Comparison of ENCODE assay signal across 5 cellular contexts in genomic region chr4:42467781-42468180, GRCh38.
A peak's percentile ranks its signal among the peaks of the same experiment; 100 is the strongest.
DNase-seq lines count a peak whose midpoint lies in the region; ATAC-seq and TF ChIP-seq lines count a peak whose summit lies in the region.
"Not testable (repeated sequence)": the region's sequence is repeated elsewhere in the genome, so short reads cannot be mapped to it uniquely, and the experiment has no call there.

No MANE protein-coding gene starts in this region.

- WGBS in H9 (ENCODE audit: extremely low coverage, insufficient read length, low lambda C conversion rate), result no CpG with 5 or more reads among the region's 3 CpGs

- not testable (repeated sequence) for H3K4me3 ChIP-seq in CD8-positive, alpha-beta T cell (ENCODE audit: low read depth, low read length); HUES48 (ENCODE audit: low read depth, low read length); neural progenitor cell

- not testable (repeated sequence) for H4K20me1 ChIP-seq in H9 (ENCODE audit: control insufficient read depth, insufficient read depth, insufficient read length); neural progenitor cell (ENCODE audit: low read depth)

- H2BK12ac ChIP-seq in H9 (ENCODE audit: insufficient read length, low read depth, low read length), result not testable (repeated sequence)

- H2BK120ac ChIP-seq in H9 (ENCODE audit: low read depth, low read length, poor library complexity, severe bottlenecking), result not testable (repeated sequence)

- not testable (repeated sequence) for H3K4me3 Mint-ChIP-seq in CD8-positive, alpha-beta T cell; H9; WTC11; neural progenitor cell

- POLR2A ChIA-PET in CD8-positive, alpha-beta T cell (lab: Charles Lee); WTC11 (lab: Charles Lee): not testable (repeated sequence)

- H3K27me3 Mint-ChIP-seq in CD8-positive, alpha-beta T cell (ENCODE audit: low read depth); H9 (ENCODE audit: low read depth); WTC11 (ENCODE audit: low read depth); neural progenitor cell (ENCODE audit: insufficient read depth, low read depth): not testable (repeated sequence)

- not testable (repeated sequence) for H3K23me2 ChIP-seq in H9 (ENCODE audit: insufficient read length, low read depth, low read length, poor library complexity, severe bottlenecking)

- H3K18ac ChIP-seq in H9 (ENCODE audit: insufficient read length, low read depth, low read length), result not testable (repeated sequence)

- not testable (repeated sequence) for H2BK15ac ChIP-seq in H9 (ENCODE audit: low read depth, low read length)

- TF ChIP-seq CTCF in CD8-positive, alpha-beta T cell (IDR thresholded peaks at IDR 0.05); H9 (conservative IDR thresholded peaks at IDR 0.05); WTC11 (IDR thresholded peaks at IDR 0.05); neural progenitor cell (IDR thresholded peaks at IDR 0.05): not testable (repeated sequence)

- H4K91ac ChIP-seq in H9 (ENCODE audit: insufficient read length, low read depth, low read length), result not testable (repeated sequence)

- H3K79me2 ChIP-seq in H9 (ENCODE audit: insufficient read depth, low read length); neural progenitor cell (ENCODE audit: low read depth): not testable (repeated sequence)

- not testable (repeated sequence) for H3T11ph ChIP-seq in H9 (ENCODE audit: low read length)

- H3K27me3 ChIP-seq in CD8-positive, alpha-beta T cell (ENCODE audit: insufficient read depth, low read length); H9 (ENCODE audit: insufficient read depth, low read length); HUES48 (ENCODE audit: control insufficient read depth, insufficient read depth, low read length); neural progenitor cell: not testable (repeated sequence)

- not testable (repeated sequence) for H3K79me1 ChIP-seq in H9 (ENCODE audit: insufficient read depth, low read depth, low read length, poor library complexity, severe bottlenecking)

- H4K5ac ChIP-seq in H9 (ENCODE audit: insufficient read length, low read depth, low read length), result not testable (repeated sequence)

- H2BK20ac ChIP-seq in H9 (ENCODE audit: low read depth, low read length, poor library complexity, severe bottlenecking), result not testable (repeated sequence)

- not testable (repeated sequence) for H3K27ac ChIP-seq in CD8-positive, alpha-beta T cell (ENCODE audit: low read depth, low read length); H9 (ENCODE audit: insufficient read length, low read depth, low read length); neural progenitor cell
- H3K27ac ChIP-seq in HUES48 (ENCODE audit: low read depth, low read length), result peak overlapping the region; percentile 50

- H3K4me2 ChIP-seq in H9 (ENCODE audit: insufficient read depth, insufficient read length, low read length); neural progenitor cell: not testable (repeated sequence)

- H3K27ac Mint-ChIP-seq in CD8-positive, alpha-beta T cell, result peak overlapping the region; percentile 8
- H3K27ac Mint-ChIP-seq in H9 (peak overlapping the region in 2 of 3 experiments; percentile 33 to 62; a peak in 5 of 7 replicates), WTC11 (peak overlapping the region; percentile 73), neural progenitor cell (peak overlapping the region; percentile 30)

- not testable (repeated sequence) for H3K4ac ChIP-seq in H9 (ENCODE audit: low read depth, low read length)

- intact Hi-C loops in CD8-positive, alpha-beta T cell (cut with DNase I, micrococcal nuclease), result not testable (repeated sequence)

- DNase-seq in CD8-positive, alpha-beta T cell; H9; WTC11 (ENCODE audit: low spot score); neural progenitor cell (ENCODE audit: low spot score): not testable (repeated sequence)

- not testable (repeated sequence) for H2BK5ac ChIP-seq in H9 (ENCODE audit: insufficient read length, low read length)

- not testable (repeated sequence) for H3K9me3 Mint-ChIP-seq in CD8-positive, alpha-beta T cell; H9; WTC11; neural progenitor cell

- not testable (repeated sequence) for H3K14ac ChIP-seq in H9 (ENCODE audit: insufficient read depth, low read length)

- H2AK5ac ChIP-seq in H9 (ENCODE audit: insufficient read length, low read length), result not testable (repeated sequence)

- CTCF ChIA-PET in CD8-positive, alpha-beta T cell (lab: Charles Lee); WTC11 (lab: Charles Lee): not testable (repeated sequence)

- not testable (repeated sequence) for H3K9me3 ChIP-seq in CD8-positive, alpha-beta T cell (ENCODE audit: low read length); H9 (ENCODE audit: control insufficient read depth, low read depth, low read length); HUES48 (ENCODE audit: control insufficient read depth, insufficient read depth, low read length); neural progenitor cell (ENCODE audit: low read depth)

- H3K4me1 ChIP-seq in CD8-positive, alpha-beta T cell (ENCODE audit: insufficient read depth, low read length); H9 (ENCODE audit: insufficient read depth, low read length); neural progenitor cell: not testable (repeated sequence)
- peaks cover 18% of the 10 kb centered on the region; the same call in 1 of the 2 replicates for H3K4me1 ChIP-seq in HUES48 (ENCODE audit: control insufficient read depth, insufficient read depth, low read length)

- not testable (repeated sequence) for H3K56ac ChIP-seq in H9 (ENCODE audit: insufficient read length, low read depth, low read length)

- H3K4me1 Mint-ChIP-seq in CD8-positive, alpha-beta T cell (ENCODE audit: low read depth); neural progenitor cell: not testable (repeated sequence)
- H3K4me1 Mint-ChIP-seq in H9 (peaks cover 30 to 36% of the 10 kb centered on the region in 2 experiments), WTC11 (peaks cover 34% of the 10 kb centered on the region)

- not testable (repeated sequence) for H3K9ac ChIP-seq in H9 (ENCODE audit: extremely low read depth, insufficient read length, low read length); HUES48 (ENCODE audit: low read depth, low read length); neural progenitor cell

- H3K36me3 ChIP-seq in CD8-positive, alpha-beta T cell (ENCODE audit: insufficient read depth, low read length); HUES48 (ENCODE audit: control insufficient read depth, insufficient read depth, low read length); neural progenitor cell: not testable (repeated sequence)

- H3F3A ChIP-seq in neural progenitor cell (ENCODE audit: low read depth), result not testable (repeated sequence)

- not testable (repeated sequence) for ATAC-seq in CD8-positive, alpha-beta T cell; WTC11

- H4K8ac ChIP-seq in H9 (replicated peaks; ENCODE audit: insufficient read length, low read depth, low read length), result not testable (repeated sequence)

- H3K23ac ChIP-seq in H9 (ENCODE audit: insufficient read length, low read depth, low read length), result not testable (repeated sequence)

- not testable (repeated sequence) for H2AFZ ChIP-seq in H9 (ENCODE audit: low read length); neural progenitor cell (replicated peaks)

- H3K36me3 Mint-ChIP-seq in CD8-positive, alpha-beta T cell, result peaks cover 67% of the 10 kb centered on the region
- H3K36me3 Mint-ChIP-seq in H9 (ENCODE audit: insufficient read depth in 1 of 3, low read depth in 3 of 3), result peaks cover 6 to 10% (median 7%) of the 10 kb centered on the region in 3 experiments; a peak in 6 of 7 replicates
- H3K36me3 Mint-ChIP-seq in WTC11, neural progenitor cell: not testable (repeated sequence)

Comparison
In these comparisons a context has a peak if more than half of its experiments do, and no peak if none do; other contexts are left out.
1. H3K27ac Mint-ChIP-seq: peak in every context shown above with its lines; median percentile 73 in WTC11; 48 in H9; 30 in neural progenitor cell; 8 in CD8-positive, alpha-beta T cell.